1 cellular context compared by ENCODE assay signal in genomic region chr11:111408789-111409727, GRCh38.
TF ChIP-seq lines count a peak whose summit lies in the region.

No MANE protein-coding gene starts in this region.

TF ChIP-seq in GM12878, 131 proteins besides CTCF, POLR2A, EP300 and RAD21 (continued from another document):
- TF ChIP-seq RELB (IDR thresholded peaks at IDR 0.05; ENCODE audit: low read depth) (0 out of 2 replicates have a peak, but pooled peaks have one; percentile 41), YY1 (IDR thresholded peaks at IDR 0.05; ENCODE audit: low read depth, low read length) (peak; percentile 70; the same call in 1 of the 2 replicates), GATAD2B (conservative IDR thresholded peaks at IDR 0.05; ENCODE audit: low read depth) (peak; percentile 77; the same call in 1 of the 2 replicates), BMI1 (IDR thresholded peaks at IDR 0.05; ENCODE audit: borderline replicate concordance) (no peak), TARDBP (IDR thresholded peaks at IDR 0.05; ENCODE audit: borderline replicate concordance) (no peak), ZBED1 (IDR thresholded peaks at IDR 0.05; ENCODE audit: borderline replicate concordance) (0 out of 2 replicates have a peak, but pooled peaks have one; percentile 31), SPI1 (IDR thresholded peaks at IDR 0.05; ENCODE audit: borderline replicate concordance, insufficient read depth, low read depth, low read length) (peak; percentile 93), POLR2AphosphoS2 (IDR thresholded peaks at IDR 0.05; ENCODE audit: low read depth, low read length) (no peak), RB1 (IDR thresholded peaks at IDR 0.05; ENCODE audit: borderline replicate concordance) (no peak), ETV6 (conservative IDR thresholded peaks at IDR 0.05 in 1 of 2, IDR thresholded peaks at IDR 0.05 in 1 of 2; ENCODE audit: borderline replicate concordance in 1 of 2, low read depth in 1 of 2) (peak in 1 of 2 experiments; percentile 57; a peak in 1 of 4 replicates), POLR2AphosphoS5 (IDR thresholded peaks at IDR 0.05; ENCODE audit: low read length) (peak; percentile 53; the same call in 1 of the 2 replicates), POU2F2 (IDR thresholded peaks at IDR 0.05; ENCODE audit: borderline replicate concordance, low read depth, low read length) (0 out of 3 replicates have a peak, but pooled peaks have one; percentile 6), CHD2 (IDR thresholded peaks at IDR 0.05; ENCODE audit: borderline replicate concordance, low read depth, low read length) (no peak), JUNB (IDR thresholded peaks at IDR 0.05) (peak; percentile 66), BRCA1 (IDR thresholded peaks at IDR 0.05; ENCODE audit: low read depth, low read length) (no peak), KDM1A (IDR thresholded peaks at IDR 0.05; ENCODE audit: borderline replicate concordance) (no peak), JUND (IDR thresholded peaks at IDR 0.05; ENCODE audit: low read depth, low read length) (0 out of 2 replicates have a peak, but pooled peaks have one; percentile 46), PRDM15 (CRISPR knock-in tag; IDR thresholded peaks at IDR 0.05) (peak; percentile 49; the same call in 1 of the 2 replicates), EED (IDR thresholded peaks at IDR 0.05; ENCODE audit: low read depth) (peak; percentile 93), ZNF622 (IDR thresholded peaks at IDR 0.05) (no peak), LARP7 (IDR thresholded peaks at IDR 0.05) (no peak), ATF7 (IDR thresholded peaks at IDR 0.05; ENCODE audit: low read depth) (no peak), BCL11A (IDR thresholded peaks at IDR 0.05; ENCODE audit: low read depth, low read length) (peak; percentile 51; the same call in 1 of the 2 replicates), MTA2 (IDR thresholded peaks at IDR 0.05; ENCODE audit: low read depth) (peak; percentile 35; the same call in 1 of the 2 replicates), IKZF2 (IDR thresholded peaks at IDR 0.05) (peak; percentile 82 to 87), ZBTB11 (CRISPR knock-in tag; IDR thresholded peaks at IDR 0.05) (no peak), IRF4 (IDR thresholded peaks at IDR 0.05; ENCODE audit: low read depth, low read length) (peak; percentile 93), MEF2B (IDR thresholded peaks at IDR 0.05; ENCODE audit: partially characterized antibody, poor library complexity, severe bottlenecking) (peak; percentile 78), DPF2 (IDR thresholded peaks at IDR 0.05) (peak; percentile 44), ZZZ3 (IDR thresholded peaks at IDR 0.05; ENCODE audit: control insufficient read depth, insufficient read length, low read depth) (no peak), TCF12 (IDR thresholded peaks at IDR 0.05; ENCODE audit: low read depth, low read length) (peak; percentile 79), MEF2A (IDR thresholded peaks at IDR 0.05; ENCODE audit: insufficient read depth, low read depth, low read length) (0 out of 2 replicates have a peak, but pooled peaks have one; percentile 61)
- TF ChIP-seq, protein P1, sequence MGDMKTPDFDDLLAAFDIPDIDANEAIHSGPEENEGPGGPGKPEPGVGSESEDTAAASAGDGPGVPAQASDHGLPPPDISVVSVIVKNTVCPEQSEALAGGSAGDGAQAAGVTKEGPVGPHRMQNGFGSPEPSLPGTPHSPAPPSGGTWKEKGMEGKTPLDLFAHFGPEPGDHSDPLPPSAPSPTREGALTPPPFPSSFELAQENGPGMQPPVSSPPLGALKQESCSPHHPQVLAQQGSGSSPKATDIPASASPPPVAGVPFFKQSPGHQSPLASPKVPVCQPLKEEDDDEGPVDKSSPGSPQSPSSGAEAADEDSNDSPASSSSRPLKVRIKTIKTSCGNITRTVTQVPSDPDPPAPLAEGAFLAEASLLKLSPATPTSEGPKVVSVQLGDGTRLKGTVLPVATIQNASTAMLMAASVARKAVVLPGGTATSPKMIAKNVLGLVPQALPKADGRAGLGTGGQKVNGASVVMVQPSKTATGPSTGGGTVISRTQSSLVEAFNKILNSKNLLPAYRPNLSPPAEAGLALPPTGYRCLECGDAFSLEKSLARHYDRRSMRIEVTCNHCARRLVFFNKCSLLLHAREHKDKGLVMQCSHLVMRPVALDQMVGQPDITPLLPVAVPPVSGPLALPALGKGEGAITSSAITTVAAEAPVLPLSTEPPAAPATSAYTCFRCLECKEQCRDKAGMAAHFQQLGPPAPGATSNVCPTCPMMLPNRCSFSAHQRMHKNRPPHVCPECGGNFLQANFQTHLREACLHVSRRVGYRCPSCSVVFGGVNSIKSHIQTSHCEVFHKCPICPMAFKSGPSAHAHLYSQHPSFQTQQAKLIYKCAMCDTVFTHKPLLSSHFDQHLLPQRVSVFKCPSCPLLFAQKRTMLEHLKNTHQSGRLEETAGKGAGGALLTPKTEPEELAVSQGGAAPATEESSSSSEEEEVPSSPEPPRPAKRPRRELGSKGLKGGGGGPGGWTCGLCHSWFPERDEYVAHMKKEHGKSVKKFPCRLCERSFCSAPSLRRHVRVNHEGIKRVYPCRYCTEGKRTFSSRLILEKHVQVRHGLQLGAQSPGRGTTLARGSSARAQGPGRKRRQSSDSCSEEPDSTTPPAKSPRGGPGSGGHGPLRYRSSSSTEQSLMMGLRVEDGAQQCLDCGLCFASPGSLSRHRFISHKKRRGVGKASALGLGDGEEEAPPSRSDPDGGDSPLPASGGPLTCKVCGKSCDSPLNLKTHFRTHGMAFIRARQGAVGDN (IDR thresholded peaks at IDR 0.05): peak; percentile 63
- TF ChIP-seq, protein P2, sequence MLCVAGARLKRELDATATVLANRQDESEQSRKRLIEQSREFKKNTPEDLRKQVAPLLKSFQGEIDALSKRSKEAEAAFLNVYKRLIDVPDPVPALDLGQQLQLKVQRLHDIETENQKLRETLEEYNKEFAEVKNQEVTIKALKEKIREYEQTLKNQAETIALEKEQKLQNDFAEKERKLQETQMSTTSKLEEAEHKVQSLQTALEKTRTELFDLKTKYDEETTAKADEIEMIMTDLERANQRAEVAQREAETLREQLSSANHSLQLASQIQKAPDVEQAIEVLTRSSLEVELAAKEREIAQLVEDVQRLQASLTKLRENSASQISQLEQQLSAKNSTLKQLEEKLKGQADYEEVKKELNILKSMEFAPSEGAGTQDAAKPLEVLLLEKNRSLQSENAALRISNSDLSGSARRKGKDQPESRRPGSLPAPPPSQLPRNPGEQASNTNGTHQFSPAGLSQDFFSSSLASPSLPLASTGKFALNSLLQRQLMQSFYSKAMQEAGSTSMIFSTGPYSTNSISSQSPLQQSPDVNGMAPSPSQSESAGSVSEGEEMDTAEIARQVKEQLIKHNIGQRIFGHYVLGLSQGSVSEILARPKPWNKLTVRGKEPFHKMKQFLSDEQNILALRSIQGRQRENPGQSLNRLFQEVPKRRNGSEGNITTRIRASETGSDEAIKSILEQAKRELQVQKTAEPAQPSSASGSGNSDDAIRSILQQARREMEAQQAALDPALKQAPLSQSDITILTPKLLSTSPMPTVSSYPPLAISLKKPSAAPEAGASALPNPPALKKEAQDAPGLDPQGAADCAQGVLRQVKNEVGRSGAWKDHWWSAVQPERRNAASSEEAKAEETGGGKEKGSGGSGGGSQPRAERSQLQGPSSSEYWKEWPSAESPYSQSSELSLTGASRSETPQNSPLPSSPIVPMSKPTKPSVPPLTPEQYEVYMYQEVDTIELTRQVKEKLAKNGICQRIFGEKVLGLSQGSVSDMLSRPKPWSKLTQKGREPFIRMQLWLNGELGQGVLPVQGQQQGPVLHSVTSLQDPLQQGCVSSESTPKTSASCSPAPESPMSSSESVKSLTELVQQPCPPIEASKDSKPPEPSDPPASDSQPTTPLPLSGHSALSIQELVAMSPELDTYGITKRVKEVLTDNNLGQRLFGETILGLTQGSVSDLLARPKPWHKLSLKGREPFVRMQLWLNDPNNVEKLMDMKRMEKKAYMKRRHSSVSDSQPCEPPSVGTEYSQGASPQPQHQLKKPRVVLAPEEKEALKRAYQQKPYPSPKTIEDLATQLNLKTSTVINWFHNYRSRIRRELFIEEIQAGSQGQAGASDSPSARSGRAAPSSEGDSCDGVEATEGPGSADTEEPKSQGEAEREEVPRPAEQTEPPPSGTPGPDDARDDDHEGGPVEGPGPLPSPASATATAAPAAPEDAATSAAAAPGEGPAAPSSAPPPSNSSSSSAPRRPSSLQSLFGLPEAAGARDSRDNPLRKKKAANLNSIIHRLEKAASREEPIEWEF (IDR thresholded peaks at IDR 0.05; ENCODE audit: insufficient replicate concordance, low read depth, low read length): peak; percentile 75
- TF ChIP-seq, protein P3, sequence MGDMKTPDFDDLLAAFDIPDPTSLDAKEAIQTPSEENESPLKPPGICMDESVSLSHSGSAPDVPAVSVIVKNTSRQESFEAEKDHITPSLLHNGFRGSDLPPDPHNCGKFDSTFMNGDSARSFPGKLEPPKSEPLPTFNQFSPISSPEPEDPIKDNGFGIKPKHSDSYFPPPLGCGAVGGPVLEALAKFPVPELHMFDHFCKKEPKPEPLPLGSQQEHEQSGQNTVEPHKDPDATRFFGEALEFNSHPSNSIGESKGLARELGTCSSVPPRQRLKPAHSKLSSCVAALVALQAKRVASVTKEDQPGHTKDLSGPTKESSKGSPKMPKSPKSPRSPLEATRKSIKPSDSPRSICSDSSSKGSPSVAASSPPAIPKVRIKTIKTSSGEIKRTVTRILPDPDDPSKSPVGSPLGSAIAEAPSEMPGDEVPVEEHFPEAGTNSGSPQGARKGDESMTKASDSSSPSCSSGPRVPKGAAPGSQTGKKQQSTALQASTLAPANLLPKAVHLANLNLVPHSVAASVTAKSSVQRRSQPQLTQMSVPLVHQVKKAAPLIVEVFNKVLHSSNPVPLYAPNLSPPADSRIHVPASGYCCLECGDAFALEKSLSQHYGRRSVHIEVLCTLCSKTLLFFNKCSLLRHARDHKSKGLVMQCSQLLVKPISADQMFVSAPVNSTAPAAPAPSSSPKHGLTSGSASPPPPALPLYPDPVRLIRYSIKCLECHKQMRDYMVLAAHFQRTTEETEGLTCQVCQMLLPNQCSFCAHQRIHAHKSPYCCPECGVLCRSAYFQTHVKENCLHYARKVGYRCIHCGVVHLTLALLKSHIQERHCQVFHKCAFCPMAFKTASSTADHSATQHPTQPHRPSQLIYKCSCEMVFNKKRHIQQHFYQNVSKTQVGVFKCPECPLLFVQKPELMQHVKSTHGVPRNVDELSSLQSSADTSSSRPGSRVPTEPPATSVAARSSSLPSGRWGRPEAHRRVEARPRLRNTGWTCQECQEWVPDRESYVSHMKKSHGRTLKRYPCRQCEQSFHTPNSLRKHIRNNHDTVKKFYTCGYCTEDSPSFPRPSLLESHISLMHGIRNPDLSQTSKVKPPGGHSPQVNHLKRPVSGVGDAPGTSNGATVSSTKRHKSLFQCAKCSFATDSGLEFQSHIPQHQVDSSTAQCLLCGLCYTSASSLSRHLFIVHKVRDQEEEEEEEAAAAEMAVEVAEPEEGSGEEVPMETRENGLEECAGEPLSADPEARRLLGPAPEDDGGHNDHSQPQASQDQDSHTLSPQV (IDR thresholded peaks at IDR 0.05): 0 out of 2 replicates have a peak, but pooled peaks have one; percentile 51
